Comparison of ENCODE assay signal across 8 cellular contexts in genomic region chr7:77327067-77327931, GRCh38.
DNase-seq lines count a peak whose midpoint lies in the region; ATAC-seq and TF ChIP-seq lines count a peak whose summit lies in the region.

No MANE protein-coding gene starts in this region.

- WGBS in tibial nerve, 2 donors = 39% methylated on average over 11 to 12 of the region's 12 CpGs

- peak in 1 of 2 donors; percentile 16 for TF ChIP-seq POLR2A in tibial nerve (IDR thresholded peaks at IDR 0.05)

- no peak for ATAC-seq in activated CD8-positive, alpha-beta T cell treated with anti-CD3 and anti-CD28 coated beads, Interleukin-2, amount 10 ng/mL, durations not matched to agents 7 days and 5 days
- ATAC-seq in HG02759 (IDR thresholded peaks at IDR 0.05; ENCODE audit: unreplicated experiment) = no peak

- peaks cover 0 to 61% (median 36%) of the 10 kb centered on the region in 4 donors for H3K4me1 ChIP-seq in tibial nerve

- no peak for TF ChIP-seq CTCF in tibial nerve (IDR thresholded peaks at IDR 0.05)
- TF ChIP-seq CTCF in progenitor cell of endocrine pancreas (IDR thresholded peaks at IDR 0.05; ENCODE audit: unreplicated experiment) = no peak

- CTCF ChIA-PET in activated CD4-positive, alpha-beta T cell treated with anti-CD3 and anti-CD28 coated beads, Interleukin-2, amount 10 ng/mL, durations not matched to agents 7 days and 5 days (lab: Charles Lee) = no interaction called here
- CTCF ChIA-PET in activated CD8-positive, alpha-beta T cell treated with anti-CD3 and anti-CD28 coated beads, Interleukin-2, amount 10 ng/mL, durations not matched to agents 7 days and 5 days (lab: Charles Lee) = interaction anchor here (1.1 to 1.7 kb wide), 5 partner anchors 13 to 80 kb away, joined by 3 to 14 read pairs (median 3); no protein-coding TSS in a partner anchor

- no peak for DNase-seq in activated CD4-positive, alpha-beta T cell treated with anti-CD3 and anti-CD28 coated beads, Interleukin-2, amount 10 ng/mL, durations not matched to agents 7 days and 5 days
- no peak for DNase-seq in activated CD4-positive, alpha-beta T cell treated with anti-CD3 and anti-CD28 coated beads, Interleukin-2, amount 50 U/mL, for 4 hours
- no peak for DNase-seq in activated CD8-positive, alpha-beta T cell treated with anti-CD3 and anti-CD28 coated beads, Interleukin-2, amount 10 ng/mL, durations not matched to agents 7 days and 5 days
- peak; percentile 83 for DNase-seq in iris pigment epithelial cell (ENCODE audit: low read depth)
- peak in 1 of 2 donors; percentile 57 for DNase-seq in tibial nerve (ENCODE audit: low spot score in 2 of 2)
- no peak for DNase-seq in NK-92 treated with Interleukin-12 subunit alpha and Interleukin-12 subunit beta, amount 100 ng/mL, for 24 hours (lab: John Stamatoyannopoulos, UW)
- DNase-seq in progenitor cell of endocrine pancreas (ENCODE audit: low spot score, unreplicated experiment) = no peak

- H3K9me3 ChIP-seq in tibial nerve = no peaks in the 10 kb centered on the region

- H3K4me1 Mint-ChIP-seq in activated CD4-positive, alpha-beta T cell treated with anti-CD3 and anti-CD28 coated beads, Interleukin-2, amount 10 ng/mL, durations not matched to agents 7 days and 5 days = peaks cover 57% of the 10 kb centered on the region
- peaks cover 58% of the 10 kb centered on the region for H3K4me1 Mint-ChIP-seq in activated CD8-positive, alpha-beta T cell treated with anti-CD3 and anti-CD28 coated beads, Interleukin-2, amount 10 ng/mL, durations not matched to agents 7 days and 5 days (ENCODE audit: low read depth)
- no peaks in the 10 kb centered on the region for H3K4me1 Mint-ChIP-seq in progenitor cell of endocrine pancreas (ENCODE audit: low read depth)

- H3K4me3 Mint-ChIP-seq in activated CD4-positive, alpha-beta T cell treated with anti-CD3 and anti-CD28 coated beads, Interleukin-2, amount 10 ng/mL, durations not matched to agents 7 days and 5 days = no peak overlapping the region
- H3K4me3 Mint-ChIP-seq in activated CD8-positive, alpha-beta T cell treated with anti-CD3 and anti-CD28 coated beads, Interleukin-2, amount 10 ng/mL, durations not matched to agents 7 days and 5 days = no peak overlapping the region
- no peak overlapping the region for H3K4me3 Mint-ChIP-seq in progenitor cell of endocrine pancreas (ENCODE audit: low read depth)

- H3K27me3 Mint-ChIP-seq in activated CD4-positive, alpha-beta T cell treated with anti-CD3 and anti-CD28 coated beads, Interleukin-2, amount 10 ng/mL, durations not matched to agents 7 days and 5 days = no peaks in the 10 kb centered on the region
- no peaks in the 10 kb centered on the region for H3K27me3 Mint-ChIP-seq in activated CD8-positive, alpha-beta T cell treated with anti-CD3 and anti-CD28 coated beads, Interleukin-2, amount 10 ng/mL, durations not matched to agents 7 days and 5 days (ENCODE audit: low read depth)
- no peaks in the 10 kb centered on the region for H3K27me3 Mint-ChIP-seq in progenitor cell of endocrine pancreas

- H3K36me3 Mint-ChIP-seq in activated CD4-positive, alpha-beta T cell treated with anti-CD3 and anti-CD28 coated beads, Interleukin-2, amount 10 ng/mL, durations not matched to agents 7 days and 5 days (ENCODE audit: low read depth) = no peaks in the 10 kb centered on the region
- H3K36me3 Mint-ChIP-seq in activated CD8-positive, alpha-beta T cell treated with anti-CD3 and anti-CD28 coated beads, Interleukin-2, amount 10 ng/mL, durations not matched to agents 7 days and 5 days (ENCODE audit: low read depth) = no peaks in the 10 kb centered on the region
- H3K36me3 Mint-ChIP-seq in progenitor cell of endocrine pancreas (ENCODE audit: insufficient read depth) = no peaks in the 10 kb centered on the region

- POLR2A ChIA-PET in activated CD4-positive, alpha-beta T cell treated with anti-CD3 and anti-CD28 coated beads, Interleukin-2, amount 10 ng/mL, durations not matched to agents 7 days and 5 days (lab: Charles Lee) = no interaction called here
- POLR2A ChIA-PET in activated CD8-positive, alpha-beta T cell treated with anti-CD3 and anti-CD28 coated beads, Interleukin-2, amount 10 ng/mL, durations not matched to agents 7 days and 5 days (lab: Charles Lee) = interaction anchor here (0.6 kb wide), 1 partner anchor 195 kb away, joined by 5 read pairs; no protein-coding TSS in a partner anchor

- TF ChIP-seq EP300 in tibial nerve (IDR thresholded peaks at IDR 0.05) = peak; percentile 77 to 78

- no peaks in the 10 kb centered on the region for H3K9me3 Mint-ChIP-seq in activated CD4-positive, alpha-beta T cell treated with anti-CD3 and anti-CD28 coated beads, Interleukin-2, amount 10 ng/mL, durations not matched to agents 7 days and 5 days
- no peaks in the 10 kb centered on the region for H3K9me3 Mint-ChIP-seq in activated CD8-positive, alpha-beta T cell treated with anti-CD3 and anti-CD28 coated beads, Interleukin-2, amount 10 ng/mL, durations not matched to agents 7 days and 5 days (ENCODE audit: insufficient read depth)
- H3K9me3 Mint-ChIP-seq in progenitor cell of endocrine pancreas (ENCODE audit: low read depth) = no peaks in the 10 kb centered on the region

- H3K36me3 ChIP-seq in tibial nerve = no peaks in the 10 kb centered on the region

- H3K4me3 ChIP-seq in tibial nerve = no peak overlapping the region

- peak overlapping the region; percentile 40 to 82 (median 69) for H3K27ac ChIP-seq in tibial nerve

- H3K27ac Mint-ChIP-seq in activated CD4-positive, alpha-beta T cell treated with anti-CD3 and anti-CD28 coated beads, Interleukin-2, amount 10 ng/mL, durations not matched to agents 7 days and 5 days = peak overlapping the region; percentile 26
- peak overlapping the region; percentile 70 for H3K27ac Mint-ChIP-seq in activated CD8-positive, alpha-beta T cell treated with anti-CD3 and anti-CD28 coated beads, Interleukin-2, amount 10 ng/mL, durations not matched to agents 7 days and 5 days
- H3K27ac Mint-ChIP-seq in progenitor cell of endocrine pancreas = no peak overlapping the region

- H3K27me3 ChIP-seq in tibial nerve = no peaks in the 10 kb centered on the region
